ENCODE assay signal across 13 cellular contexts in the genomic region with DNA sequence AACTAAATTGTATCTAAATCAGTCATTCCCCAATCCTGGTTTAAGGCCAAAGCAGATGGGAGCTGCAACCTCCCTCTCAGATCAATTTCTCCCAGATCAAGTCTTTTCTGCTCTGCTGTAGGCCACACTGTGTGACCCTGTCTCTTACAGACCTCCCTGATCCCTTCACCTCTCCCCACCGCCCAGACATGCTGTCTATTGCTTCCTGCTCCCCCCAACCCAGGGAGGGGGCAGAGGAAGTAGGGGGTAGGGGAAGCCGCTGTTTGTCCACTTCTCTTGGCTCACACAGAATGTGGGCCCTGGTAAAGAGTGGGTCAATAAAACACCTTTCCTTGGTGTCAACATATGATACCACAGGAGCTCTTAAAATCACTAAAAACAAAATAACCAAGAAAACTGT.
DNase-seq lines count a peak whose midpoint lies in the region; ATAC-seq and TF ChIP-seq lines count a peak whose summit lies in the region.
"Had no signal": no experiment of that assay in that cellular context is flagged by ENCODE, and none has a peak within 500 bp of the region (broad histone marks: within the 10 kb centered on the region; RNA-seq: fewer than 3 reads in every experiment).

No MANE protein-coding gene starts in this region.

- peaks cover 16% of the 10 kb centered on the region for H3F3A ChIP-seq in Loucy (ENCODE audit: low read depth)

- no peaks in the 10 kb centered on the region for H3K36me3 ChIP-seq in Loucy (ENCODE audit: insufficient read depth, low read length)
- no peaks in the 10 kb centered on the region for H3K36me3 ChIP-seq in WERI-Rb-1
- no peaks in the 10 kb centered on the region for H3K36me3 ChIP-seq in transverse colon

- 80 to 89% methylated on average over 2 of the region's 2 CpGs for WGBS in transverse colon (ENCODE audit: low coverage in 1 of 2), 2 donors

- no peaks in the 10 kb centered on the region for H3K36me3 Mint-ChIP-seq in glutamatergic neuron (ENCODE audit: unreplicated experiment)
- H3K36me3 Mint-ChIP-seq: CD4-positive, alpha-beta memory T cell had no signal

- no peaks in the 10 kb centered on the region for H4K20me1 ChIP-seq in Loucy (ENCODE audit: insufficient read depth, low read length, poor library complexity, severe bottlenecking)

- peaks cover 3% of the 10 kb centered on the region for H3K27me3 Mint-ChIP-seq in glutamatergic neuron (ENCODE audit: unreplicated experiment)

- no peaks in the 10 kb centered on the region for H3K79me2 ChIP-seq in Loucy (ENCODE audit: insufficient read depth, low read length)

- peak overlapping the region; percentile 60 for H3K27ac Mint-ChIP-seq in glutamatergic neuron (ENCODE audit: unreplicated experiment)
- H3K27ac Mint-ChIP-seq: B cell; CD4-positive, alpha-beta memory T cell; HFFc6 had no signal

- ATAC-seq in HG02588 (IDR thresholded peaks at IDR 0.05; ENCODE audit: unreplicated experiment) (no peak), HG02938 (IDR thresholded peaks at IDR 0.05; ENCODE audit: unreplicated experiment) (no peak)

- no peak overlapping the region; the same call in 1 of the 2 replicates for H2AFZ ChIP-seq in Loucy (ENCODE audit: low read length)

- H3K27ac ChIP-seq in WERI-Rb-1 (peak overlapping the region; percentile 81), transverse colon (peak overlapping the region in 3 of 4 donors; percentile 18 to 52 (median 22))

- H3K4me3 Mint-ChIP-seq in glutamatergic neuron (ENCODE audit: unreplicated experiment), result peak overlapping the region; percentile 16
- H3K4me3 Mint-ChIP-seq: B cell; CD4-positive, alpha-beta memory T cell; HFFc6 had no signal

- H3K4me2 ChIP-seq in Loucy (ENCODE audit: low read depth, low read length, poor library complexity, severe bottlenecking), result peak overlapping the region; percentile 60

- H3K9me3 Mint-ChIP-seq in glutamatergic neuron (ENCODE audit: unreplicated experiment), result no peaks in the 10 kb centered on the region
- H3K9me3 Mint-ChIP-seq: CD4-positive, alpha-beta memory T cell; HFFc6 had no signal

- no peak for TF ChIP-seq EP300 in transverse colon (IDR thresholded peaks at IDR 0.05; ENCODE audit: low read depth)

- peak overlapping the region; percentile 37 for H3K9ac ChIP-seq in Loucy (ENCODE audit: low read depth, low read length, poor library complexity, severe bottlenecking)

- DNase-seq in WERI-Rb-1, result peak; percentile 28
- DNase-seq in glutamatergic neuron, result no peak
- no peak for DNase-seq in transverse colon
- no peak for DNase-seq in DMS153 (lab: John Stamatoyannopoulos, UW)
- DNase-seq: C1 segment of cervical spinal cord; CD4-positive, alpha-beta memory T cell; GF-D8; HCEC 1CT; HFFc6 had no signal

- in situ Hi-C loops in transverse colon (cut with MboI; ENCODE audit: low pct_ligation_motif_present in 1 of 4, low pct_unique_long_range_greater_than_20kb in 1 of 4, low sequenced_read_pairs in 3 of 4), result loop anchor here in 2 of 4 donors (25.0 kb wide), 1 partner anchor 223 kb away; the partner anchor contains the start of gene ENC1 (in 2 of the 2)

- H3K27me3 ChIP-seq in Loucy (ENCODE audit: insufficient read depth, low read length, poor library complexity, severe bottlenecking) (no peaks in the 10 kb centered on the region), WERI-Rb-1 (ENCODE audit: insufficient read depth, low read depth, severe bottlenecking) (no peaks in the 10 kb centered on the region), transverse colon (no peaks in the 10 kb centered on the region)

- no peaks in the 10 kb centered on the region for H3K9me3 ChIP-seq in Loucy (ENCODE audit: insufficient read depth, low read depth, low read length)
- H3K9me3 ChIP-seq in WERI-Rb-1 (ENCODE audit: severe bottlenecking), result no peaks in the 10 kb centered on the region
- no peaks in the 10 kb centered on the region for H3K9me3 ChIP-seq in transverse colon

- TF ChIP-seq POLR2A in transverse colon (IDR thresholded peaks at IDR 0.05), result no peak

- H3K4me1 ChIP-seq in Loucy (ENCODE audit: insufficient read depth, low read length, poor library complexity, severe bottlenecking), result peaks cover 78% of the 10 kb centered on the region
- H3K4me1 ChIP-seq in transverse colon, result peaks cover 0 to 64% (median 16%) of the 10 kb centered on the region in 4 donors

- H3K9me2 ChIP-seq in Loucy (replicated peaks; ENCODE audit: low read depth, low read length), result no peaks in the 10 kb centered on the region

- TF ChIP-seq CTCF in Loucy (conservative IDR thresholded peaks at IDR 0.05; ENCODE audit: low read length) (no peak), WERI-Rb-1 (IDR thresholded peaks at IDR 0.05; ENCODE audit: low read depth, low read length) (no peak), glutamatergic neuron (IDR thresholded peaks at IDR 0.05; ENCODE audit: partially characterized antibody, unreplicated experiment) (no peak), transverse colon (IDR thresholded peaks at IDR 0.05) (no peak)

- H3K4me3 ChIP-seq in Loucy (ENCODE audit: low read length, poor library complexity, severe bottlenecking), result no peak overlapping the region
- no peak overlapping the region for H3K4me3 ChIP-seq in WERI-Rb-1 (ENCODE audit: low read depth, low read length)
- no peak overlapping the region for H3K4me3 ChIP-seq in transverse colon

- peaks cover 61% of the 10 kb centered on the region for H3K4me1 Mint-ChIP-seq in glutamatergic neuron (ENCODE audit: low read depth, unreplicated experiment)
- H3K4me1 Mint-ChIP-seq: B cell had no signal

- intact Hi-C loops in transverse colon (cut with DNase I; ENCODE audit: low total_unique reads), result no loop called here
